8 cellular contexts compared by ENCODE assay signal in genomic region chr22:36339171-36340065, GRCh38. TPM values are rescaled to one million over a fixed set of nuclear protein-coding genes. Genes with fewer than 3 reads are reported as not detected.
DNase-seq lines count a peak whose midpoint lies in the region; ATAC-seq, FAIRE-seq and TF ChIP-seq lines count a peak whose summit lies in the region.

No MANE protein-coding gene starts in this region.

- no peak overlapping the region for H3K9ac ChIP-seq in GM12878 (ENCODE audit: control insufficient read depth, insufficient read depth, low read length)

- POLR2A ChIA-PET in GM12878 (lab: Charles Lee) = interaction anchor here (0.8 to 1.1 kb wide), 2 partner anchors 45 to 93 kb away, joined by 3 to 4 read pairs; no protein-coding TSS in a partner anchor

- ATAC-seq in GM12878 (no peak), memory B cell (ENCODE audit: low read depth) (no peak), HG02840 (IDR thresholded peaks at IDR 0.05; ENCODE audit: low FRiP score, unreplicated experiment) (no peak)

- H3K27me3 ChIP-seq in GM12878 (replicated peaks in 1 of 2; ENCODE audit: control insufficient read depth in 2 of 2, insufficient read depth in 2 of 2, low read length in 1 of 2) (no peaks in the 10 kb centered on the region), uterus (no peaks in the 10 kb centered on the region)

- H3K4me2 ChIP-seq in GM12878 (ENCODE audit: control insufficient read depth, insufficient read depth) = no peak overlapping the region

- TF ChIP-seq POLR2A in GM12878 (IDR thresholded peaks at IDR 0.05; ENCODE audit: low read depth, low read length) (no peak), uterus (IDR thresholded peaks at IDR 0.05) (no peak)

- H3K4me1 ChIP-seq in GM12878 (ENCODE audit: control insufficient read depth, insufficient read depth, low read length) = peaks cover 4% of the 10 kb centered on the region
- peaks cover 13 to 51% of the 10 kb centered on the region in 2 donors for H3K4me1 ChIP-seq in uterus

- H3K4me1 Mint-ChIP-seq in memory B cell = peaks cover 38% of the 10 kb centered on the region

- H3K27ac Mint-ChIP-seq in memory B cell = peak overlapping the region; percentile 85

- peaks cover 39% of the 10 kb centered on the region for H3K79me2 ChIP-seq in GM12878 (ENCODE audit: control insufficient read depth, insufficient read depth, low read length)

- peaks cover 4% of the 10 kb centered on the region; the same call in 1 of the 2 replicates for H4K20me1 ChIP-seq in GM12878 (ENCODE audit: control insufficient read depth, insufficient read depth)

- TSS peak; percentile 24 for BruUV-seq in GM12878 (replicated peaks; lab: Mats Ljungman, UMichigan)

- peak; percentile 54 for DNase-seq in stimulated activated CD4-positive, alpha-beta T cell treated with anti-CD3 and anti-CD28 coated beads, Interleukin-1b, Interleukin-23, amount 100 ng/mL, for 48 hours
- DNase-seq in stimulated activated CD4-positive, alpha-beta T cell treated with anti-CD3 and anti-CD28 coated beads, Interleukin-4, amount 100 ng/mL, for 1 hour = no peak
- no peak for DNase-seq in GM12878 (ENCODE audit: low read depth, low spot score)
- no peak for DNase-seq in memory B cell (ENCODE audit: low spot score in 2 of 2)
- no peak for DNase-seq in uterus
- no peak for DNase-seq in effector CD4-positive, alpha-beta T cell
- no peak for DNase-seq in NCI-H345 treated with DMSO at 0.1 percent for 48 hours (lab: John Stamatoyannopoulos, UW; ENCODE audit: unreplicated experiment)

- no peak for TF ChIP-seq RAD21 in GM12878 (IDR thresholded peaks at IDR 0.05; ENCODE audit: insufficient read depth, low read depth, low read length)

- no peak overlapping the region for H3K4me3 ChIP-seq in GM12878
- no peak overlapping the region for H3K4me3 ChIP-seq in uterus

- H3K9me3 ChIP-seq in GM12878 (replicated peaks; ENCODE audit: control insufficient read depth, insufficient read depth, low read length) = no peaks in the 10 kb centered on the region
- H3K9me3 ChIP-seq in uterus = no peaks in the 10 kb centered on the region

- H3K27me3 Mint-ChIP-seq in memory B cell = no peaks in the 10 kb centered on the region

- peaks cover 30% of the 10 kb centered on the region for H3K36me3 Mint-ChIP-seq in memory B cell

- H3K36me3 ChIP-seq in GM12878 (ENCODE audit: control insufficient read depth in 2 of 2, insufficient read depth in 2 of 2, low read length in 1 of 2) (peaks cover 48 to 59% of the 10 kb centered on the region in 2 experiments), uterus (no peaks in the 10 kb centered on the region)

- H3K9me3 Mint-ChIP-seq in memory B cell = no peaks in the 10 kb centered on the region

- CTCF ChIA-PET in GM12878 (lab: Yijun Ruan, JAX) = interaction anchor here (0.7 to 2.4 kb wide), 5 partner anchors 37 to 131 kb away, joined by 3 to 12 read pairs (median 3); no protein-coding TSS in a partner anchor

- no peak for TF ChIP-seq EP300 in GM12878 (IDR thresholded peaks at IDR 0.05; ENCODE audit: borderline replicate concordance in 1 of 2, control insufficient read depth in 1 of 2, low read depth in 2 of 2, low read length in 2 of 2)

- no peak for TF ChIP-seq CTCF in GM12878 (IDR thresholded peaks at IDR 0.05 in 2 of 3, conservative IDR thresholded peaks at IDR 0.05 in 1 of 3; ENCODE audit: control insufficient read depth in 2 of 3, extremely low read depth in 1 of 3, insufficient read depth in 1 of 3, low read depth in 3 of 3, low read length in 3 of 3)
- TF ChIP-seq CTCF in uterus (IDR thresholded peaks at IDR 0.05) = no peak

- SMC1A ChIA-PET in GM12878 (lab: Charles Lee; ENCODE audit: uncharacterized antibody, unreplicated experiment) = interaction anchor here (1.0 to 1.1 kb wide), 3 partner anchors 25 to 39 kb away, joined by 3 read pairs; no protein-coding TSS in a partner anchor

- H2AFZ ChIP-seq in GM12878 (ENCODE audit: control insufficient read depth, low read depth, low read length) = no peak overlapping the region

- FAIRE-seq in GM12878 (lab: Jason Lieb, UNC) = no peak

- H3K27ac ChIP-seq in GM12878 (ENCODE audit: control insufficient read depth, insufficient read depth) (no peak overlapping the region), uterus (peak overlapping the region; percentile 95 to 100)

- in situ Hi-C loops in GM12878 (cut with MboI) = no loop called here

- 15% methylated on average over 6 of the region's 6 CpGs for WGBS in GM12878 (ENCODE audit: insufficient coverage, insufficient replicate concordance, low lambda C conversion rate, missing lambda C conversion rate)

- RAD21 ChIA-PET in GM12878 (lab: Charles Lee; ENCODE audit: unreplicated experiment) = no interaction called here

- intact Hi-C loops in GM12878 (cut with micrococcal nuclease; ENCODE audit: unreplicated experiment) (no loop called here), uterus (cut with DNase I; ENCODE audit: low total_unique reads) (no loop called here)

- no peak overlapping the region for H3K4me3 Mint-ChIP-seq in memory B cell

TF ChIP-seq in GM12878, 131 proteins besides CTCF, POLR2A, EP300 and RAD21 (continues in another document):
- TF ChIP-seq SP1 (IDR thresholded peaks at IDR 0.05; ENCODE audit: low read depth, low read length) = no peak
- TF ChIP-seq RB1 (IDR thresholded peaks at IDR 0.05; ENCODE audit: borderline replicate concordance) = no peak
- TF ChIP-seq NR2C2 (IDR thresholded peaks at IDR 0.05; ENCODE audit: borderline replicate concordance, control insufficient read depth, insufficient read length, low read depth) = no peak
- no peak for TF ChIP-seq YBX1 (IDR thresholded peaks at IDR 0.05)
- TF ChIP-seq CUX1 (IDR thresholded peaks at IDR 0.05; ENCODE audit: insufficient replicate concordance, low read depth, low read length) = no peak
- TF ChIP-seq, protein P1, sequence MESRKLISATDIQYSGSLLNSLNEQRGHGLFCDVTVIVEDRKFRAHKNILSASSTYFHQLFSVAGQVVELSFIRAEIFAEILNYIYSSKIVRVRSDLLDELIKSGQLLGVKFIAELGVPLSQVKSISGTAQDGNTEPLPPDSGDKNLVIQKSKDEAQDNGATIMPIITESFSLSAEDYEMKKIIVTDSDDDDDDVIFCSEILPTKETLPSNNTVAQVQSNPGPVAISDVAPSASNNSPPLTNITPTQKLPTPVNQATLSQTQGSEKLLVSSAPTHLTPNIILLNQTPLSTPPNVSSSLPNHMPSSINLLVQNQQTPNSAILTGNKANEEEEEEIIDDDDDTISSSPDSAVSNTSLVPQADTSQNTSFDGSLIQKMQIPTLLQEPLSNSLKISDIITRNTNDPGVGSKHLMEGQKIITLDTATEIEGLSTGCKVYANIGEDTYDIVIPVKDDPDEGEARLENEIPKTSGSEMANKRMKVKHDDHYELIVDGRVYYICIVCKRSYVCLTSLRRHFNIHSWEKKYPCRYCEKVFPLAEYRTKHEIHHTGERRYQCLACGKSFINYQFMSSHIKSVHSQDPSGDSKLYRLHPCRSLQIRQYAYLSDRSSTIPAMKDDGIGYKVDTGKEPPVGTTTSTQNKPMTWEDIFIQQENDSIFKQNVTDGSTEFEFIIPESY (IDR thresholded peaks at IDR 0.05) = no peak

RNA-seq across cellular contexts. Expression of gene MYH9, which starts 48.3 kb away (rescaled TPM):
- total RNA-seq in GM12878 (2013; cell fraction: nucleolus; rRNA removed) = 209 and 215 TPM in 2 replicates
- total RNA-seq in GM12878 (2014; rRNA removed) (185 and 216 TPM in 2 replicates), GM12878 (2014; rRNA removed; fragmentation: Illumina TruSeq; extraction: Trizol) (82.8 and 83.1 TPM in 2 replicates), GM12878 (2021) (497 and 525 TPM in 2 replicates), uterus (1,000 to 10,000 TPM in 1 of 4 donors, 100 to 1,000 TPM in 3; 215 to 1,171 (median 400) TPM)
- 79.9 TPM for polyA plus RNA-seq in GM12878 (2011; ENCODE audit: low read depth)
- polyA plus RNA-seq in GM12878 (2011; rRNA removed) (42.4 and 98.6 TPM in 2 replicates), GM12878 (2014; fragmentation: Illumina TruSeq; extraction: Trizol) (123 and 125 TPM in 2 replicates), GM12878 (2014; fragmentation: Nextera tagmentation; extraction: Ambion mirVana) (1 to 10 TPM; 5.1 to 8.1 TPM), GM12878 (2014; rRNA removed) (165 and 198 TPM in 2 replicates), GM12878 (2016; fragmentation: Nextera tagmentation; extraction: Ambion mirVana) (100 to 1,000 TPM; 228 to 236 TPM)
- polyA plus RNA-seq in GM12878 (2011; cell fraction: cytosol; rRNA removed) = 51.0 and 59.8 TPM in 2 replicates
- polyA plus RNA-seq in GM12878 (2011; cell fraction: nucleus; rRNA removed) = 91.7 and 127 TPM in 2 replicates
- 154 and 166 TPM in 2 replicates for polyA plus RNA-seq in GM12878 (2012)
- 168 and 298 TPM in 2 replicates for polyA minus RNA-seq in GM12878 (2011; rRNA and poly(A)+ RNA removed)
- polyA minus RNA-seq in GM12878 (2011; cell fraction: cytosol; rRNA and poly(A)+ RNA removed) = 91.7 and 100 TPM in 2 replicates
- polyA minus RNA-seq in GM12878 (2011; cell fraction: nucleus; rRNA and poly(A)+ RNA removed) = 54.6 and 83.0 TPM in 2 replicates
